ENCODE assay signal across 10 cellular contexts in genomic region chr9:134378901-134379338, GRCh38. TPM values are rescaled to one million over a fixed set of nuclear protein-coding genes. Genes with fewer than 3 reads are reported as not detected.
DNase-seq lines count a peak whose midpoint lies in the region; ATAC-seq and TF ChIP-seq lines count a peak whose summit lies in the region.
"Had no signal": no experiment of that assay in that cellular context is flagged by ENCODE, and none has a peak within 500 bp of the region (broad histone marks: within the 10 kb centered on the region; RNA-seq: fewer than 3 reads in every experiment).

No MANE protein-coding gene starts in this region.

- H3K4me3 Mint-ChIP-seq in activated CD4-positive, alpha-beta memory T cell treated with anti-CD3 and anti-CD28 coated beads for 36 hours: no peak overlapping the region
- no peak overlapping the region for H3K4me3 Mint-ChIP-seq in activated T-cell treated with anti-CD3 and anti-CD28 coated beads, Interleukin-2, amount 50 U/mL, for 72 hours
- H3K4me3 Mint-ChIP-seq: activated naive CD4-positive, alpha-beta T cell treated with anti-CD3 and anti-CD28 coated beads, Interleukin-2, amount 50 U/mL, for 24 hours had no signal

- no peak for TF ChIP-seq CTCF in A673 (conservative IDR thresholded peaks at IDR 0.05; ENCODE audit: low read depth, low read length)
- no peak for TF ChIP-seq CTCF in mucosa of descending colon (IDR thresholded peaks at IDR 0.05)

- DNase-seq in A673 (ENCODE audit: low spot score) (peak; percentile 85), NCI-H2171 treated with DMSO at 0.1 percent for 48 hours (lab: John Stamatoyannopoulos, UW) (peak; percentile 66), mucosa of descending colon (peak; percentile 67 to 83 (median 75)), cerebellar nuclear complex (lab: John Stamatoyannopoulos, UW) (no peak)
- no peak for DNase-seq in activated CD4-positive, alpha-beta memory T cell treated with anti-CD3 and anti-CD28 coated beads for 36 hours
- no peak for DNase-seq in activated T-cell treated with anti-CD3 and anti-CD28 coated beads, Interleukin-2, amount 50 U/mL, for 72 hours
- DNase-seq: NCI-H2081 treated with DMSO at 0.1 percent for 48 hours had no signal

- ATAC-seq in mucosa of descending colon: peak; percentile 58
- ATAC-seq in activated T-cell treated with anti-CD3 and anti-CD28 coated beads, Interleukin-2, amount 50 U/mL, for 72 hours (replicated peaks in 1 of 2): no peak
- ATAC-seq in HG02588 (IDR thresholded peaks at IDR 0.05; ENCODE audit: unreplicated experiment): no peak

- peaks cover 22% of the 10 kb centered on the region for H3K4me1 Mint-ChIP-seq in activated CD4-positive, alpha-beta memory T cell treated with anti-CD3 and anti-CD28 coated beads for 36 hours (ENCODE audit: low read depth)
- peaks cover 12% of the 10 kb centered on the region for H3K4me1 Mint-ChIP-seq in activated T-cell treated with anti-CD3 and anti-CD28 coated beads, Interleukin-2, amount 50 U/mL, for 72 hours (ENCODE audit: low read depth)

- H3K4me1 ChIP-seq in A673 (ENCODE audit: insufficient read depth, low read length, poor library complexity, severe bottlenecking) (peaks cover 59% of the 10 kb centered on the region), duodenal mucosa (ENCODE audit: control insufficient read depth in 1 of 2, insufficient read depth in 2 of 2, low read length in 2 of 2) (peaks cover 84 to 94% of the 10 kb centered on the region in 2 donors), mucosa of descending colon (ENCODE audit: low read depth) (peaks cover 83% of the 10 kb centered on the region)

- no peak overlapping the region for H3K4me3 ChIP-seq in A673 (ENCODE audit: low read depth, low read length, poor library complexity, severe bottlenecking)
- peak overlapping the region; percentile 7 to 12 for H3K4me3 ChIP-seq in duodenal mucosa (ENCODE audit: low read depth in 1 of 2, low read length in 2 of 2)
- no peak overlapping the region for H3K4me3 ChIP-seq in mucosa of descending colon

- no TSS peak for BruUV-seq in A673 (replicated peaks; lab: Mats Ljungman, UMichigan)

- CTCF ChIA-PET in A673 (lab: Charles Lee): no interaction called here
- CTCF ChIA-PET in activated CD4-positive, alpha-beta memory T cell treated with anti-CD3 and anti-CD28 coated beads for 36 hours (lab: Charles Lee): interaction anchor here (1.0 to 4.1 kb wide), 2 partner anchors 20 to 64 kb away, joined by 3 to 14 read pairs; no protein-coding TSS in a partner anchor

- POLR2A ChIA-PET in A673 (lab: Charles Lee; ENCODE audit: low non-redundant PET): interaction anchor here (0.6 to 1.5 kb wide), 2 partner anchors 18 to 27 kb away, joined by 3 to 4 read pairs; no protein-coding TSS in a partner anchor
- POLR2A ChIA-PET in activated CD4-positive, alpha-beta memory T cell treated with anti-CD3 and anti-CD28 coated beads for 36 hours (lab: Charles Lee): no interaction called here

- intact Hi-C loops in A673 (cut with micrococcal nuclease; ENCODE audit: unreplicated experiment) (no loop called here), mucosa of descending colon (cut with DNase I, micrococcal nuclease) (no loop called here)
- intact Hi-C loops in activated CD4-positive, alpha-beta memory T cell treated with anti-CD3 and anti-CD28 coated beads for 36 hours (cut with micrococcal nuclease): no loop called here

- H3K36me3 Mint-ChIP-seq in activated CD4-positive, alpha-beta memory T cell treated with anti-CD3 and anti-CD28 coated beads for 36 hours: no peaks in the 10 kb centered on the region
- H3K36me3 Mint-ChIP-seq in activated T-cell treated with anti-CD3 and anti-CD28 coated beads, Interleukin-2, amount 50 U/mL, for 72 hours (ENCODE audit: insufficient read depth in 2 of 2): no peaks in the 10 kb centered on the region
- H3K36me3 Mint-ChIP-seq: activated naive CD4-positive, alpha-beta T cell treated with anti-CD3 and anti-CD28 coated beads, Interleukin-2, amount 50 U/mL, for 24 hours had no signal

- H3K27me3 ChIP-seq in A673 (replicated peaks; ENCODE audit: insufficient read depth, low read depth, low read length, poor library complexity) (no peaks in the 10 kb centered on the region), duodenal mucosa (ENCODE audit: control insufficient read depth in 1 of 2, insufficient read depth in 2 of 2, low read length in 2 of 2) (no peaks in the 10 kb centered on the region)

- peak overlapping the region; percentile 80 for H3K27ac ChIP-seq in A673 (ENCODE audit: low read depth, low read length, poor library complexity, severe bottlenecking)
- H3K27ac ChIP-seq in duodenal mucosa (ENCODE audit: low read depth, low read length): peak overlapping the region; percentile 50

- H3K9me3 ChIP-seq in A673 (ENCODE audit: low read depth, low read length, poor library complexity, severe bottlenecking) (no peaks in the 10 kb centered on the region), duodenal mucosa (ENCODE audit: control insufficient read depth in 1 of 2, low read length in 2 of 2) (no peaks in the 10 kb centered on the region), mucosa of descending colon (no peaks in the 10 kb centered on the region)

- H3K36me3 ChIP-seq in A673 (ENCODE audit: insufficient read depth, low read length, poor library complexity, severe bottlenecking) (no peaks in the 10 kb centered on the region), duodenal mucosa (ENCODE audit: control insufficient read depth in 1 of 2, insufficient read depth in 2 of 2, low read length in 2 of 2) (no peaks in the 10 kb centered on the region), mucosa of descending colon (ENCODE audit: low read depth) (no peaks in the 10 kb centered on the region)

- no peaks in the 10 kb centered on the region for H3K9me3 Mint-ChIP-seq in activated CD4-positive, alpha-beta memory T cell treated with anti-CD3 and anti-CD28 coated beads for 36 hours
- H3K9me3 Mint-ChIP-seq in activated T-cell treated with anti-CD3 and anti-CD28 coated beads, Interleukin-2, amount 50 U/mL, for 72 hours: no peaks in the 10 kb centered on the region
- H3K9me3 Mint-ChIP-seq: activated naive CD4-positive, alpha-beta T cell treated with anti-CD3 and anti-CD28 coated beads, Interleukin-2, amount 50 U/mL, for 24 hours had no signal

- H3K27ac Mint-ChIP-seq in activated CD4-positive, alpha-beta memory T cell treated with anti-CD3 and anti-CD28 coated beads for 36 hours: no peak overlapping the region
- no peak overlapping the region for H3K27ac Mint-ChIP-seq in activated T-cell treated with anti-CD3 and anti-CD28 coated beads, Interleukin-2, amount 50 U/mL, for 72 hours
- H3K27ac Mint-ChIP-seq: activated naive CD4-positive, alpha-beta T cell treated with anti-CD3 and anti-CD28 coated beads, Interleukin-2, amount 50 U/mL, for 24 hours had no signal

- H3K27me3 Mint-ChIP-seq in activated CD4-positive, alpha-beta memory T cell treated with anti-CD3 and anti-CD28 coated beads for 36 hours: no peaks in the 10 kb centered on the region
- no peaks in the 10 kb centered on the region for H3K27me3 Mint-ChIP-seq in activated T-cell treated with anti-CD3 and anti-CD28 coated beads, Interleukin-2, amount 50 U/mL, for 72 hours (ENCODE audit: low read depth)
- H3K27me3 Mint-ChIP-seq: activated naive CD4-positive, alpha-beta T cell treated with anti-CD3 and anti-CD28 coated beads, Interleukin-2, amount 50 U/mL, for 24 hours had no signal

- peak overlapping the region in 1 of 2 donors; percentile 51 for H3K9ac ChIP-seq in duodenal mucosa (ENCODE audit: low read depth in 1 of 2, low read length in 2 of 2)

RNA-seq across cellular contexts. Expression of gene RXRA, which starts 52.7 kb away (rescaled TPM):
- total RNA-seq in A673 (2021) (50.7 and 54.1 TPM in 2 replicates), mucosa of descending colon (100 to 1,000 TPM in 1 of 3 donors, 10 to 100 TPM in 2; 75.2 to 101 (median 85.3) TPM)
- total RNA-seq in activated CD4-positive, alpha-beta memory T cell treated with anti-CD3 and anti-CD28 coated beads for 36 hours: 10 to 100 TPM; 22.1 to 22.5 TPM
- 10 to 100 TPM in 1 of 2 donors, 1 to 10 TPM in 1; 4.9 to 12.4 TPM for total RNA-seq in activated T-cell treated with anti-CD3 and anti-CD28 coated beads, Interleukin-2, amount 50 U/mL, for 72 hours

Comparison
In these comparisons a context has a peak if more than half of its experiments do, and no peak if none do; other contexts are left out.
1. DNase-seq: peak in A673 (single experiment), NCI-H2171 treated with DMSO at 0.1 percent for 48 hours (single experiment) and mucosa of descending colon (3 of 3); none in activated CD4-positive, alpha-beta memory T cell treated with anti-CD3 and anti-CD28 coated beads for 36 hours (single experiment), activated T-cell treated with anti-CD3 and anti-CD28 coated beads, Interleukin-2, amount 50 U/mL, for 72 hours (0 of 2) and cerebellar nuclear complex (0 of 2).
2. H3K4me3 ChIP-seq: peak in duodenal mucosa (2 of 2); none in A673 (single experiment) and mucosa of descending colon (single experiment).